Comparison of ENCODE assay signal across 32 cellular contexts in genomic region chr2:212530373-212530772, GRCh38. TPM values are rescaled to one million over a fixed set of nuclear protein-coding genes. Genes with fewer than 3 reads are reported as not detected.
"Had no signal": no experiment of that assay in that cellular context is flagged by ENCODE, and none has a peak within 500 bp of the region (broad histone marks: within the 10 kb centered on the region; RNA-seq: fewer than 3 reads in every experiment).

No MANE protein-coding gene starts in this region.

- H3K36me3 ChIP-seq: ascending aorta, breast epithelium, cardiac muscle cell, WERI-Rb-1 had no signal

- H3K27ac ChIP-seq: breast epithelium, cardiac muscle cell, coronary artery, dorsolateral prefrontal cortex, WERI-Rb-1 had no signal

- H3K4me1 Mint-ChIP-seq: activated B cell treated with CpG ODN at 0.5 μM for 24 hours; activated CD4-positive, alpha-beta T cell treated with anti-CD3 and anti-CD28 coated beads for 36 hours; activated CD4-positive, alpha-beta T cell treated with anti-CD3 and anti-CD28 coated beads, Interleukin-2, amount 10 ng/mL, durations not matched to agents 24 days and 14 days; activated naive CD4-positive, alpha-beta T cell treated with anti-CD3 and anti-CD28 coated beads, Interleukin-2, amount 10 ng/mL, durations not matched to agents 7 days and 5 days; activated naive CD8-positive, alpha-beta T cell treated with anti-CD3 and anti-CD28 coated beads, Interleukin-2, amount 10 ng/mL, durations not matched to agents 7 days and 5 days; central memory CD8-positive, alpha-beta T cell; endodermal cell; T-cell had no signal

- H3K27ac Mint-ChIP-seq: activated B cell treated with CpG ODN at 0.5 μM for 24 hours; activated CD4-positive, alpha-beta memory T cell treated with anti-CD3 and anti-CD28 coated beads for 36 hours; activated CD4-positive, alpha-beta T cell treated with anti-CD3 and anti-CD28 coated beads for 36 hours; activated CD4-positive, alpha-beta T cell treated with anti-CD3 and anti-CD28 coated beads, Interleukin-2, amount 10 ng/mL, durations not matched to agents 24 days and 14 days; activated naive CD4-positive, alpha-beta T cell treated with anti-CD3 and anti-CD28 coated beads, Interleukin-2, amount 10 ng/mL, durations not matched to agents 7 days and 5 days; activated naive CD4-positive, alpha-beta T cell treated with anti-CD3 and anti-CD28 coated beads, Interleukin-2, amount 50 U/mL, for 72 hours; activated naive CD8-positive, alpha-beta T cell treated with anti-CD3 and anti-CD28 coated beads, Interleukin-2, amount 10 ng/mL, durations not matched to agents 7 days and 5 days; activated T-cell treated with anti-CD3 and anti-CD28 coated beads, Interleukin-2, amount 50 U/mL, for 24 hours; activated T-cell treated with anti-CD3 and anti-CD28 coated beads, Interleukin-2, amount 50 U/mL, for 72 hours; brain; dendritic cell treated with granulocyte-macrophage colony-stimulating factor and Interleukin-4, amounts not matched to agents 40 ng/mL and 50 ng/mL, for 4 days; endodermal cell; T-cell; T-helper 1 cell treated with Interleukin-12 subunit alpha and Interleukin-12 subunit beta and Interleukin-4 antibody, amounts not matched to agents 30 μg/mL and 1 μg/mL, for 36 hours had no signal

- H3K4me3 ChIP-seq: breast epithelium, cardiac muscle cell, coronary artery had no signal

- H3K4me3 Mint-ChIP-seq: activated B cell treated with CpG ODN at 0.5 μM for 24 hours; activated CD4-positive, alpha-beta memory T cell treated with anti-CD3 and anti-CD28 coated beads for 36 hours; activated CD4-positive, alpha-beta T cell treated with anti-CD3 and anti-CD28 coated beads for 36 hours; activated CD4-positive, alpha-beta T cell treated with anti-CD3 and anti-CD28 coated beads, Interleukin-2, amount 10 ng/mL, durations not matched to agents 24 days and 14 days; activated naive CD4-positive, alpha-beta T cell treated with anti-CD3 and anti-CD28 coated beads, Interleukin-2, amount 10 ng/mL, durations not matched to agents 7 days and 5 days; activated naive CD8-positive, alpha-beta T cell treated with anti-CD3 and anti-CD28 coated beads, Interleukin-2, amount 10 ng/mL, durations not matched to agents 7 days and 5 days; activated T-cell treated with anti-CD3 and anti-CD28 coated beads, Interleukin-2, amount 50 U/mL, for 24 hours; activated T-cell treated with anti-CD3 and anti-CD28 coated beads, Interleukin-2, amount 50 U/mL, for 72 hours; central memory CD8-positive, alpha-beta T cell; dendritic cell treated with granulocyte-macrophage colony-stimulating factor and Interleukin-4, amounts not matched to agents 40 ng/mL and 50 ng/mL, for 4 days; endodermal cell; T-cell; T-helper 1 cell treated with Interleukin-12 subunit alpha and Interleukin-12 subunit beta and Interleukin-4 antibody, amounts not matched to agents 30 μg/mL and 1 μg/mL, for 36 hours had no signal

- H3K4me1 ChIP-seq: breast epithelium had no signal

- H3K27me3 ChIP-seq: ascending aorta, breast epithelium had no signal

- H3K36me3 Mint-ChIP-seq: activated CD4-positive, alpha-beta memory T cell treated with anti-CD3 and anti-CD28 coated beads for 36 hours; activated naive CD4-positive, alpha-beta T cell treated with anti-CD3 and anti-CD28 coated beads, Interleukin-2, amount 10 ng/mL, durations not matched to agents 7 days and 5 days; activated naive CD4-positive, alpha-beta T cell treated with anti-CD3 and anti-CD28 coated beads, Interleukin-2, amount 50 U/mL, for 72 hours; activated naive CD8-positive, alpha-beta T cell treated with anti-CD3 and anti-CD28 coated beads, Interleukin-2, amount 10 ng/mL, durations not matched to agents 7 days and 5 days; brain; T-cell had no signal

- ATAC-seq: activated CD4-positive, alpha-beta T cell treated with anti-CD3 and anti-CD28 coated beads for 36 hours; activated naive CD4-positive, alpha-beta T cell treated with anti-CD3 and anti-CD28 coated beads, Interleukin-2, amount 50 U/mL, for 72 hours; activated T-cell treated with anti-CD3 and anti-CD28 coated beads, Interleukin-2, amount 50 U/mL, for 72 hours; esophagus mucosa; T-cell had no signal

- H3K9me3 Mint-ChIP-seq: activated B cell treated with CpG ODN at 0.5 μM for 24 hours; activated CD4-positive, alpha-beta memory T cell treated with anti-CD3 and anti-CD28 coated beads for 36 hours; activated CD4-positive, alpha-beta T cell treated with anti-CD3 and anti-CD28 coated beads, Interleukin-2, amount 10 ng/mL, durations not matched to agents 24 days and 14 days; activated naive CD4-positive, alpha-beta T cell treated with anti-CD3 and anti-CD28 coated beads, Interleukin-2, amount 10 ng/mL, durations not matched to agents 7 days and 5 days; activated naive CD4-positive, alpha-beta T cell treated with anti-CD3 and anti-CD28 coated beads, Interleukin-2, amount 50 U/mL, for 72 hours; activated naive CD8-positive, alpha-beta T cell treated with anti-CD3 and anti-CD28 coated beads, Interleukin-2, amount 10 ng/mL, durations not matched to agents 7 days and 5 days; activated T-cell treated with anti-CD3 and anti-CD28 coated beads, Interleukin-2, amount 50 U/mL, for 24 hours; activated T-cell treated with anti-CD3 and anti-CD28 coated beads, Interleukin-2, amount 50 U/mL, for 72 hours; brain; central memory CD8-positive, alpha-beta T cell; dendritic cell treated with granulocyte-macrophage colony-stimulating factor and Interleukin-4, amounts not matched to agents 40 ng/mL and 50 ng/mL, for 4 days; endodermal cell; T-cell; T-helper 1 cell treated with Interleukin-12 subunit alpha and Interleukin-12 subunit beta and Interleukin-4 antibody, amounts not matched to agents 30 μg/mL and 1 μg/mL, for 36 hours had no signal

- H3K9me3 ChIP-seq: ascending aorta, breast epithelium had no signal

- DNase-seq: activated B cell treated with CpG ODN at 0.5 μM for 24 hours; activated CD4-positive, alpha-beta memory T cell treated with anti-CD3 and anti-CD28 coated beads for 36 hours; activated CD4-positive, alpha-beta T cell treated with anti-CD3 and anti-CD28 coated beads for 36 hours; activated CD4-positive, alpha-beta T cell treated with anti-CD3 and anti-CD28 coated beads, Interleukin-2, amount 10 ng/mL, durations not matched to agents 24 days and 14 days; activated CD4-positive, CD25-positive, alpha-beta regulatory T cell treated with anti-CD3 and anti-CD28 coated beads, Interleukin-2, amount 50 U/mL, for 72 hours; activated CD8-positive, alpha-beta memory T cell treated with anti-CD3 and anti-CD28 coated beads, Interleukin-2, amount 50 U/mL, for 48 hours; activated gamma-delta T cell; activated naive CD4-positive, alpha-beta T cell; activated naive CD4-positive, alpha-beta T cell treated with anti-CD3 and anti-CD28 coated beads, Interleukin-2, amount 10 ng/mL, durations not matched to agents 7 days and 5 days; activated naive CD8-positive, alpha-beta T cell treated with anti-CD3 and anti-CD28 coated beads, Interleukin-2, amount 10 ng/mL, durations not matched to agents 7 days and 5 days; activated T-cell treated with anti-CD3 and anti-CD28 coated beads for 4 hours; activated T-cell treated with anti-CD3 and anti-CD28 coated beads, Interleukin-2, amount 50 U/mL, for 24 hours; activated T-cell treated with anti-CD3 and anti-CD28 coated beads, Interleukin-2, amount 50 U/mL, for 72 hours; dorsolateral prefrontal cortex; effector memory CD4-positive, alpha-beta T cell; endodermal cell; foreskin fibroblast; head of caudate nucleus; T-cell; T-helper 9 cell; WERI-Rb-1 had no signal

RNA-seq across cellular contexts. Expression of gene ERBB4, which starts 8.2 kb away (rescaled TPM):
- total RNA-seq: activated B cell treated with CpG ODN at 0.5 μM for 24 hours; activated CD4-positive, alpha-beta memory T cell treated with anti-CD3 and anti-CD28 coated beads for 36 hours; activated CD4-positive, alpha-beta T cell treated with anti-CD3 and anti-CD28 coated beads for 36 hours; activated CD4-positive, alpha-beta T cell treated with anti-CD3 and anti-CD28 coated beads, Interleukin-2, amount 10 ng/mL, durations not matched to agents 24 days and 14 days; activated naive CD4-positive, alpha-beta T cell treated with anti-CD3 and anti-CD28 coated beads, Interleukin-2, amount 50 U/mL, for 72 hours; activated naive CD8-positive, alpha-beta T cell treated with anti-CD3 and anti-CD28 coated beads, Interleukin-2, amount 10 ng/mL, durations not matched to agents 7 days and 5 days; activated T-cell treated with anti-CD3 and anti-CD28 coated beads, Interleukin-2, amount 50 U/mL, for 72 hours; T-helper 2 cell treated with Interferon-gamma antibody and Interleukin-4, amounts not matched to agents 100 ng/mL and 5 ng/mL, for 36 hours had no signal
